Comparison of ENCODE assay signal across 1 cellular context in the genomic region with DNA sequence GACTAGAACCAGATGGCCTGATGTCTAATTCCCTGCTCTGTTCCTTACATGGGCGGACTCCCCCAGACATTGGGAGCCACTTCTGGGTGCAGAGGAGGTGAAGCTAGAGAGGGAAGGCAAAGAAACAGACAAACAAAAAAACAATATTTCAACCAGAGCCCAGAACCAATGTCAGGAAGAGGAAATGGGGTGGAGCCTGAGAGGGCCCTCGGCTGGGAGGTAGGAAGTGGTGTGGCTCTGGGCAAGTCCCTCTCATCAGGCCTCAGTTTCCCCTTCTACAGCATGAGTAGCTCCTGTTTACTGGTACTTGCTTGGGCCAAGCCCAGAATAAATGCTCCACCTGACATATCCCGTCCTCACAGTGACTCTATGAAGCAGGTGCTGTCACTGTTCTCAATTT.
TF ChIP-seq lines count a peak whose summit lies in the region.

No MANE protein-coding gene starts in this region.

TF ChIP-seq in K562, 482 proteins besides CTCF, POLR2A, EP300 and RAD21:
- TF ChIP-seq ASH1L (IDR thresholded peaks at IDR 0.05; ENCODE audit: borderline replicate concordance, low read depth, partially characterized antibody) (no peak), HDAC6 (IDR thresholded peaks at IDR 0.05; ENCODE audit: low read depth, low read length) (no peak), HNRNPLL (IDR thresholded peaks at IDR 0.05; ENCODE audit: low read depth, low read length, poor library complexity, severe bottlenecking) (no peak), ZNF668 (CRISPR knock-in tag; IDR thresholded peaks at IDR 0.05) (no peak), DACH1 (IDR thresholded peaks at IDR 0.05; ENCODE audit: partially characterized antibody) (no peak), HMG20B (CRISPR knock-in tag; IDR thresholded peaks at IDR 0.05) (no peak)
